In the genomic region with DNA sequence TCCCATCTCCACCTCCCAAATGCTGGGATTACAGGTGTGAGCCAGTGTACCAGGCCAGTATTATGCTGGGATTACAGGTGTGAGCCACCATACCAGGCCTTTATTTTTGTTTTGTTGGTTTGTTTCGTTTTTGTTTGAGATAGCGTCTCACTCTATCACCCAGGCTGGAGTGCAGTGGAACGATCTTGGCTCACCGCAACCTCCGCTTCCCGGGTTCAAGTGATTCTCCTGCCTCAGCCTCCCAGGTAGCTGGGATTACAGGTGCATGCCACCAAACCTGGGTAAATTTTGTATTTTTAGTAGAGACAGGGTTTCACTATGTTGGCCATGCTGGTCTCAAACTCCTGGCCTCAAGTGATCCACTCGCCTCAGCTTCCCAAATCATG, we compare ENCODE assay signal across 8 cellular contexts. TPM values are rescaled to one million over a fixed set of nuclear protein-coding genes. Genes with fewer than 3 reads are reported as not detected.
DNase-seq lines count a peak whose midpoint lies in the region; ATAC-seq and TF ChIP-seq lines count a peak whose summit lies in the region.
"Not testable (repeated sequence)": the region's sequence is repeated elsewhere in the genome, so short reads cannot be mapped to it uniquely, and the experiment has no call there.

No MANE protein-coding gene starts in this region.

- peak overlapping the region; percentile 85 for H2BK12ac ChIP-seq in neuronal stem cell (ENCODE audit: low read length)

- H3K27me3 ChIP-seq in BLaER1 treated with 17β-estradiol and CSF1 and Interleukin-3, amounts not matched to agents 10 nM and 100 nM; dorsolateral prefrontal cortex; neuronal stem cell (ENCODE audit: control insufficient read depth in 3 of 3, insufficient read depth in 3 of 3, low read depth in 1 of 3, low read length in 3 of 3); suprapubic skin: not testable (repeated sequence)

- H3K27ac ChIP-seq in BLaER1 treated with 17β-estradiol and CSF1 and Interleukin-3, amounts not matched to agents 10 nM and 100 nM: peak overlapping the region; percentile 77 to 95 (median 85); a peak in 16 of 22 replicates
- H3K27ac ChIP-seq in KOPT-K1 (ENCODE audit: low read depth, low read length, poor library complexity, severe bottlenecking) (peak overlapping the region; percentile 81), dorsolateral prefrontal cortex (peak overlapping the region in 54 of 59 donors; percentile 80 to 100 (median 99)), suprapubic skin (peak overlapping the region; percentile 88)
- H3K27ac ChIP-seq in neuronal stem cell (replicated peaks; ENCODE audit: low read length): not testable (repeated sequence)

- not testable (repeated sequence) for H3K27me3 Mint-ChIP-seq in T-helper 17 cell; activated naive CD4-positive, alpha-beta T cell treated with anti-CD3 and anti-CD28 coated beads, Interleukin-2, amount 50 U/mL, for 24 hours
- peaks cover 12 to 17% (median 17%) of the 10 kb centered on the region in 3 donors for H3K27me3 Mint-ChIP-seq in immature natural killer cell (ENCODE audit: low read depth in 3 of 3)

- not testable (repeated sequence) for ATAC-seq in T-helper 17 cell

- H3K4ac ChIP-seq in neuronal stem cell (ENCODE audit: low read length): not testable (repeated sequence)

- H3K18ac ChIP-seq in neuronal stem cell (ENCODE audit: low read length): not testable (repeated sequence)

- not testable (repeated sequence) for H3K79me1 ChIP-seq in neuronal stem cell (ENCODE audit: low read depth, low read length)

- H3K23ac ChIP-seq in neuronal stem cell (ENCODE audit: low read depth, low read length, poor library complexity): not testable (repeated sequence)

- DNase-seq in T-helper 17 cell; dorsolateral prefrontal cortex; immature natural killer cell; neuronal stem cell (ENCODE audit: low spot score); suprapubic skin (ENCODE audit: low spot score in 2 of 2): not testable (repeated sequence)

- no CpG with 5 or more reads among the region's 7 CpGs for WGBS in neuronal stem cell (ENCODE audit: extremely low coverage in 2 of 2, insufficient read length in 2 of 2, insufficient replicate concordance in 1 of 2), 2 donors
- WGBS in suprapubic skin: 93% methylated on average over 7 of the region's 7 CpGs

- intact Hi-C loops in dorsolateral prefrontal cortex (cut with DNase I): not testable (repeated sequence)

- H4K8ac ChIP-seq in neuronal stem cell (ENCODE audit: low read depth, low read length): not testable (repeated sequence)

- not testable (repeated sequence) for H2BK15ac ChIP-seq in neuronal stem cell (ENCODE audit: low read length)

- TF ChIP-seq EP300 in suprapubic skin (IDR thresholded peaks at IDR 0.05): not testable (repeated sequence)

- peak overlapping the region; percentile 73 to 97 (median 92) for H3K4me2 ChIP-seq in BLaER1 treated with 17β-estradiol and CSF1 and Interleukin-3, amounts not matched to agents 10 nM and 100 nM
- H3K4me2 ChIP-seq in neuronal stem cell (ENCODE audit: insufficient read depth, low read length, poor library complexity, severe bottlenecking): not testable (repeated sequence)

- H3K9me3 ChIP-seq in BLaER1 treated with 17β-estradiol and CSF1 and Interleukin-3, amounts not matched to agents 10 nM and 100 nM (replicated peaks in 1 of 11); KOPT-K1 (ENCODE audit: insufficient read depth, low read length, poor library complexity, severe bottlenecking); T-helper 17 cell (ENCODE audit: control insufficient read depth, low read length, poor library complexity, severe bottlenecking); neuronal stem cell (replicated peaks in 1 of 2; ENCODE audit: control insufficient read depth in 2 of 2, insufficient read depth in 1 of 2, low read depth in 1 of 2, low read length in 2 of 2); suprapubic skin: not testable (repeated sequence)

- H3K9me3 Mint-ChIP-seq in activated naive CD4-positive, alpha-beta T cell treated with anti-CD3 and anti-CD28 coated beads, Interleukin-2, amount 50 U/mL, for 24 hours; immature natural killer cell: not testable (repeated sequence)

- not testable (repeated sequence) for H2AFZ ChIP-seq in neuronal stem cell (ENCODE audit: low read length)

- H3K36me3 Mint-ChIP-seq in T-helper 17 cell (ENCODE audit: low read depth); activated naive CD4-positive, alpha-beta T cell treated with anti-CD3 and anti-CD28 coated beads, Interleukin-2, amount 50 U/mL, for 24 hours; immature natural killer cell: not testable (repeated sequence)

- H3K4me1 ChIP-seq in BLaER1 treated with 17β-estradiol and CSF1 and Interleukin-3, amounts not matched to agents 10 nM and 100 nM: peaks cover 73 to 97% (median 91%) of the 10 kb centered on the region in 10 experiments
- H3K4me1 ChIP-seq in neuronal stem cell (ENCODE audit: control insufficient read depth in 2 of 2, insufficient read depth in 1 of 2, low read depth in 1 of 2, low read length in 2 of 2) (peaks cover 26 to 31% of the 10 kb centered on the region in 2 donors), suprapubic skin (peaks cover 68% of the 10 kb centered on the region)

- peak overlapping the region in 2 of 10 experiments; percentile 53 to 73; a peak in 1 of 20 replicates for H3K4me3 ChIP-seq in BLaER1 treated with 17β-estradiol and CSF1 and Interleukin-3, amounts not matched to agents 10 nM and 100 nM
- H3K4me3 ChIP-seq in dorsolateral prefrontal cortex; neuronal stem cell (ENCODE audit: low read length in 2 of 2); suprapubic skin: not testable (repeated sequence)

- not testable (repeated sequence) for H3K36me3 ChIP-seq in BLaER1 treated with 17β-estradiol and CSF1 and Interleukin-3, amounts not matched to agents 10 nM and 100 nM; KOPT-K1 (ENCODE audit: insufficient read depth, low read length); neuronal stem cell (replicated peaks in 1 of 2; ENCODE audit: control insufficient read depth in 2 of 2, insufficient read depth in 2 of 2, low read length in 2 of 2); suprapubic skin

- H3K4me3 Mint-ChIP-seq in T-helper 17 cell: peak overlapping the region; percentile 90
- peak overlapping the region; percentile 88 for H3K4me3 Mint-ChIP-seq in activated naive CD4-positive, alpha-beta T cell treated with anti-CD3 and anti-CD28 coated beads, Interleukin-2, amount 50 U/mL, for 24 hours
- peak overlapping the region; percentile 77 to 86 (median 83) for H3K4me3 Mint-ChIP-seq in immature natural killer cell

- H2BK120ac ChIP-seq in neuronal stem cell (ENCODE audit: low read depth, low read length): not testable (repeated sequence)

- not testable (repeated sequence) for H3K14ac ChIP-seq in neuronal stem cell (ENCODE audit: low read length)

- not testable (repeated sequence) for H4K91ac ChIP-seq in neuronal stem cell (ENCODE audit: low read depth, low read length, poor library complexity)

- not testable (repeated sequence) for H2BK5ac ChIP-seq in neuronal stem cell (ENCODE audit: low read length)

- not testable (repeated sequence) for H4K20me1 ChIP-seq in BLaER1 treated with 17β-estradiol and CSF1 and Interleukin-3, amounts not matched to agents 10 nM and 100 nM

- H3K4me1 Mint-ChIP-seq in T-helper 17 cell: peaks cover 40% of the 10 kb centered on the region
- peaks cover 56% of the 10 kb centered on the region for H3K4me1 Mint-ChIP-seq in activated naive CD4-positive, alpha-beta T cell treated with anti-CD3 and anti-CD28 coated beads, Interleukin-2, amount 50 U/mL, for 24 hours
- peaks cover 45 to 48% of the 10 kb centered on the region in 2 donors for H3K4me1 Mint-ChIP-seq in immature natural killer cell

- not testable (repeated sequence) for TF ChIP-seq CTCF in dorsolateral prefrontal cortex (IDR thresholded peaks at IDR 0.05 in 54 of 56, conservative IDR thresholded peaks at IDR 0.05 in 2 of 56; ENCODE audit: low read depth in 1 of 56, partially characterized antibody in 56 of 56); suprapubic skin (IDR thresholded peaks at IDR 0.05)

- TF ChIP-seq POLR2A in suprapubic skin (IDR thresholded peaks at IDR 0.05): not testable (repeated sequence)

- H3K27ac Mint-ChIP-seq in T-helper 17 cell (peak overlapping the region; percentile 88), immature natural killer cell (peak overlapping the region; percentile 96 to 99 (median 97))
- peak overlapping the region; percentile 98 for H3K27ac Mint-ChIP-seq in activated naive CD4-positive, alpha-beta T cell treated with anti-CD3 and anti-CD28 coated beads, Interleukin-2, amount 50 U/mL, for 24 hours

- H3K9ac ChIP-seq in BLaER1 treated with 17β-estradiol and CSF1 and Interleukin-3, amounts not matched to agents 10 nM and 100 nM: peak overlapping the region in 8 of 11 experiments; percentile 75 to 85 (median 80); a peak in 13 of 22 replicates
- H3K9ac ChIP-seq in neuronal stem cell (ENCODE audit: low read depth, low read length, poor library complexity): not testable (repeated sequence)

- H2AK5ac ChIP-seq in neuronal stem cell (ENCODE audit: low read depth, low read length): not testable (repeated sequence)

RNA-seq across cellular contexts. Expression of gene DDIT4, which starts 11.7 kb away (rescaled TPM):
- total RNA-seq in T-helper 17 cell (100 to 1,000 TPM; 186 to 300 TPM), dorsolateral prefrontal cortex (100 to 1,000 TPM in 73 of 120 experiments, 10 to 100 TPM in 47; 33.5 to 407 (median 111) TPM), suprapubic skin (100 to 1,000 TPM; 170 to 246 (median 225) TPM)
- 100 to 1,000 TPM; 437 to 876 (median 450) TPM for polyA plus RNA-seq in immature natural killer cell
- 58.0 TPM for polyA plus RNA-seq in neuronal stem cell (2013, experiment 1 of 2)
- 58.6 TPM for polyA plus RNA-seq in neuronal stem cell (2013, experiment 2 of 2)

RNA-seq across cellular contexts. Expression of gene ASCC1, which starts 45.9 kb away (rescaled TPM):
- total RNA-seq in T-helper 17 cell (10 to 100 TPM; 14.0 to 14.6 TPM), dorsolateral prefrontal cortex (10 to 100 TPM; 22.8 to 68.2 (median 40.7) TPM), suprapubic skin (10 to 100 TPM; 20.2 to 31.7 (median 21.2) TPM)
- polyA plus RNA-seq in immature natural killer cell: 10 to 100 TPM; 36.9 to 57.6 (median 40.5) TPM
- 34.4 TPM for polyA plus RNA-seq in neuronal stem cell (2013, experiment 1 of 2)
- polyA plus RNA-seq in neuronal stem cell (2013, experiment 2 of 2): 33.0 TPM

RNA-seq across cellular contexts. Expression of gene ANAPC16, which starts 46.2 kb away (rescaled TPM):
- 10 to 100 TPM; 69.5 to 85.7 TPM for total RNA-seq in T-helper 17 cell
- total RNA-seq in dorsolateral prefrontal cortex: 10 to 100 TPM; 27.8 to 74.8 (median 40.9) TPM
- 100 to 1,000 TPM; 291 to 366 (median 328) TPM for polyA plus RNA-seq in immature natural killer cell
- 86.8 TPM for polyA plus RNA-seq in neuronal stem cell (2013, experiment 1 of 2)
- polyA plus RNA-seq in neuronal stem cell (2013, experiment 2 of 2): 88.2 TPM
- 10 to 100 TPM; 57.0 to 83.2 (median 69.3) TPM for total RNA-seq in suprapubic skin
